18 cellular contexts compared by ENCODE assay signal in genomic region chr12:15323530-15323929, GRCh38. TPM values are rescaled to one million over a fixed set of nuclear protein-coding genes. Genes with fewer than 3 reads are reported as not detected.
DNase-seq lines count a peak whose midpoint lies in the region; ATAC-seq and TF ChIP-seq lines count a peak whose summit lies in the region.
"Had no signal": no experiment of that assay in that cellular context is flagged by ENCODE, and none has a peak within 500 bp of the region (broad histone marks: within the 10 kb centered on the region; RNA-seq: fewer than 3 reads in every experiment).

No MANE protein-coding gene starts in this region.

- H3K4me1 ChIP-seq in endodermal cell (ENCODE audit: control insufficient read depth, insufficient read depth, low read length) (no peaks in the 10 kb centered on the region), neural progenitor cell (peaks cover 8% of the 10 kb centered on the region), lower lobe of right lung (peaks cover 6% of the 10 kb centered on the region)

- H3K4me2 ChIP-seq in neural progenitor cell = peak overlapping the region; percentile 93

- intact Hi-C loops in lower lobe of right lung (cut with DNase I) = no loop called here

- H3K36me3 ChIP-seq in H7 (replicated peaks; ENCODE audit: control insufficient read depth, insufficient read depth, low read length) (no peaks in the 10 kb centered on the region), endodermal cell (ENCODE audit: control insufficient read depth, insufficient read depth, low read length) (no peaks in the 10 kb centered on the region), neural progenitor cell (no peaks in the 10 kb centered on the region), lower lobe of right lung (no peaks in the 10 kb centered on the region)

- peaks cover 26% of the 10 kb centered on the region for H3K27me3 ChIP-seq in H7 (ENCODE audit: control insufficient read depth, insufficient read depth, low read length)
- peaks cover 99% of the 10 kb centered on the region for H3K27me3 ChIP-seq in endodermal cell (ENCODE audit: control insufficient read depth, insufficient read depth, low read length, poor library complexity, severe bottlenecking)
- peaks cover 91% of the 10 kb centered on the region for H3K27me3 ChIP-seq in neural progenitor cell
- H3K27me3 ChIP-seq in lower lobe of right lung (ENCODE audit: low read depth) = peaks cover 37% of the 10 kb centered on the region

- no peaks in the 10 kb centered on the region for H4K20me1 ChIP-seq in neural progenitor cell (ENCODE audit: low read depth)

- WGBS in endodermal cell (ENCODE audit: insufficient coverage in 1 of 2, insufficient read length in 1 of 2), 2 experiments = 28% methylated on average over 4 of the region's 4 CpGs; no CpG with 5 or more reads in 1 of the 2 experiments

- no peaks in the 10 kb centered on the region for H3K79me2 ChIP-seq in neural progenitor cell (ENCODE audit: low read depth)

- H3K9ac ChIP-seq in endodermal cell (ENCODE audit: extremely low read depth, low read length, poor library complexity, severe bottlenecking) (no peak overlapping the region), neural progenitor cell (no peak overlapping the region)

- H3F3A ChIP-seq in neural progenitor cell (ENCODE audit: low read depth) = peaks cover 26% of the 10 kb centered on the region

- H3K36me3 Mint-ChIP-seq in endodermal cell (ENCODE audit: low read depth) = no peaks in the 10 kb centered on the region
- H3K36me3 Mint-ChIP-seq in neural progenitor cell = no peaks in the 10 kb centered on the region
- H3K36me3 Mint-ChIP-seq: memory B cell had no signal

- H3K9me3 ChIP-seq in endodermal cell (ENCODE audit: control insufficient read depth, low read length) = no peaks in the 10 kb centered on the region
- H3K9me3 ChIP-seq in neural progenitor cell (ENCODE audit: low read depth) = no peaks in the 10 kb centered on the region
- no peaks in the 10 kb centered on the region for H3K9me3 ChIP-seq in lower lobe of right lung

- no peak for ATAC-seq in HG02938 (IDR thresholded peaks at IDR 0.05; ENCODE audit: unreplicated experiment)
- ATAC-seq in HG02588 (IDR thresholded peaks at IDR 0.05; ENCODE audit: unreplicated experiment) = no peak
- ATAC-seq in lower lobe of right lung = no peak
- ATAC-seq: activated T-helper 17 cell treated with anti-CD3 and anti-CD28 coated beads, Interleukin-2, amount 50 U/mL, for 72 hours; K562 had no signal

- H3K27ac Mint-ChIP-seq in endodermal cell (no peak overlapping the region), neural progenitor cell (no peak overlapping the region)
- H3K27ac Mint-ChIP-seq: activated CD4-positive, alpha-beta memory T cell treated with anti-CD3 and anti-CD28 coated beads, Interleukin-2, amount 10 ng/mL, durations not matched to agents 7 days and 5 days; activated T-helper 17 cell treated with anti-CD3 and anti-CD28 coated beads, Interleukin-2, amount 50 U/mL, for 72 hours; memory B cell had no signal

- H2AFZ ChIP-seq in neural progenitor cell (replicated peaks) = no peak overlapping the region

- H3K9me3 Mint-ChIP-seq in endodermal cell = no peaks in the 10 kb centered on the region
- no peaks in the 10 kb centered on the region for H3K9me3 Mint-ChIP-seq in neural progenitor cell
- H3K9me3 Mint-ChIP-seq: activated CD4-positive, alpha-beta memory T cell treated with anti-CD3 and anti-CD28 coated beads, Interleukin-2, amount 10 ng/mL, durations not matched to agents 7 days and 5 days; activated T-helper 17 cell treated with anti-CD3 and anti-CD28 coated beads, Interleukin-2, amount 50 U/mL, for 72 hours; memory B cell had no signal

- no peak for TF ChIP-seq CTCF in endodermal cell (conservative IDR thresholded peaks at IDR 0.05)
- TF ChIP-seq CTCF in neural progenitor cell (IDR thresholded peaks at IDR 0.05) = no peak
- no peak for TF ChIP-seq CTCF in lower lobe of right lung (IDR thresholded peaks at IDR 0.05)

- H3K4me3 ChIP-seq in H7 (ENCODE audit: insufficient read depth, low read depth, low read length) = no peak overlapping the region
- H3K4me3 ChIP-seq in endodermal cell (ENCODE audit: low read length) = no peak overlapping the region
- H3K4me3 ChIP-seq in neural progenitor cell = peak overlapping the region; percentile 88
- H3K4me3 ChIP-seq in lower lobe of right lung = no peak overlapping the region
- H3K4me3 ChIP-seq: K562 had no signal

- H3K27ac ChIP-seq in endodermal cell (ENCODE audit: low read depth, low read length) = no peak overlapping the region
- H3K27ac ChIP-seq in neural progenitor cell = no peak overlapping the region
- no peak overlapping the region for H3K27ac ChIP-seq in lower lobe of right lung
- H3K27ac ChIP-seq: skin epidermis had no signal

- in situ Hi-C loops in KBM-7 (cut with MboI; ENCODE audit: low pct_unique_long_range_greater_than_20kb, low sequenced_read_pairs) = no loop called here

- H3K27me3 Mint-ChIP-seq in endodermal cell (ENCODE audit: insufficient read depth) = peaks cover 86% of the 10 kb centered on the region
- peaks cover 11% of the 10 kb centered on the region for H3K27me3 Mint-ChIP-seq in neural progenitor cell (ENCODE audit: insufficient read depth, low read depth)

- H3K4me1 Mint-ChIP-seq in endodermal cell = peaks cover 3% of the 10 kb centered on the region
- peaks cover 5% of the 10 kb centered on the region for H3K4me1 Mint-ChIP-seq in neural progenitor cell
- H3K4me1 Mint-ChIP-seq: activated T-helper 17 cell treated with anti-CD3 and anti-CD28 coated beads, Interleukin-2, amount 50 U/mL, for 72 hours had no signal

- DNase-seq in H7 (peak; percentile 52), NCI-H1417 treated with DMSO at 0.1 percent for 48 hours (lab: John Stamatoyannopoulos, UW) (peak; percentile 30), endodermal cell (no peak), neural progenitor cell (ENCODE audit: low spot score) (no peak), KBM-7 (no peak), lower lobe of right lung (no peak)
- DNase-seq: activated CD4-positive, alpha-beta memory T cell treated with anti-CD3 and anti-CD28 coated beads, Interleukin-2, amount 10 ng/mL, durations not matched to agents 7 days and 5 days; amniotic stem cell; cortex of kidney; NCI-H187; SIG-M5; stimulated activated naive CD4-positive, alpha-beta T cell had no signal

- H3K4me3 Mint-ChIP-seq in endodermal cell (peak overlapping the region; percentile 52), neural progenitor cell (peak overlapping the region; percentile 90)
- H3K4me3 Mint-ChIP-seq: activated CD4-positive, alpha-beta memory T cell treated with anti-CD3 and anti-CD28 coated beads, Interleukin-2, amount 10 ng/mL, durations not matched to agents 7 days and 5 days; activated T-helper 17 cell treated with anti-CD3 and anti-CD28 coated beads, Interleukin-2, amount 50 U/mL, for 72 hours; memory B cell had no signal

RNA-seq across cellular contexts. Expression of gene PTPRO, which starts 1.2 kb away (rescaled TPM):
- 0.42 TPM in 1 of 2 replicates, not detected in the other for total RNA-seq in H7 (2014; rRNA removed; shearing (Covaris generic))
- total RNA-seq in endodermal cell (under 1 TPM in 1 of 2 donors, not detected in 1; 0.31 TPM), neural progenitor cell (ENCODE audit: low replicate concordance) (3.7 and 5.8 TPM in 2 replicates), lower lobe of right lung (21.4 TPM)
- polyA plus RNA-seq in endodermal cell (2013, experiment 1 of 2) = 11.7 TPM
- polyA plus RNA-seq in endodermal cell (2013, experiment 2 of 2) = 8.8 TPM
- polyA plus RNA-seq: K562 had no signal

Comparison
In these comparisons a context has a peak if more than half of its experiments do, and no peak if none do; other contexts are left out.
1. DNase-seq: peak in H7 (single experiment) and NCI-H1417 treated with DMSO at 0.1 percent for 48 hours (single experiment); none in endodermal cell (single experiment), neural progenitor cell (single experiment), KBM-7 (single experiment) and lower lobe of right lung (single experiment).